Comparison of ENCODE assay signal across 2 cellular contexts in the genomic region with DNA sequence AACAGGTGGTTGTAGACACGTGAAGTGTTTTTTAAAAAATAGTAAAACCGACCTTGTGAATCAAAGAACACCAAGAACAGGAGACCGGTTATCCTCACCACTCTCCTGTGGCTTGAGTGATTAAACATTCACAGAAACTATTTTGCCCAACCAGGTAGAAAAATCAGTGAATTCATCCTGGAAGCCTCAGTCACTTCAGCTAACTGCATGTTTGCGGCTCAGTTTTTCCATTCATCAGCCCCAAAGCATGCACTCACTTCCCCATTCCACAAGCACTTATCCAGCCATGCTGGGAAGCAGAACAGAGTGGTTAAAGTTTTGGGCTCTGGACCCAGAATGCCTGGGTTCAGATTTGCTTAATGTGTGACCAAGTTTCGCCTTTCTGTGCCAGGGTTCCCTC.
TF ChIP-seq lines count a peak whose summit lies in the region.

No MANE protein-coding gene starts in this region.

TF ChIP-seq in H1, 55 proteins besides CTCF, POLR2A, EP300 and RAD21:
- no peak for TF ChIP-seq NRF1 (IDR thresholded peaks at IDR 0.05; ENCODE audit: low read depth, low read length)
- TF ChIP-seq RNF2 (IDR thresholded peaks at IDR 0.05; ENCODE audit: borderline replicate concordance, low read depth, low read length, missing control alignments, poor library complexity, severe bottlenecking), result no peak
- TF ChIP-seq BRCA1 (IDR thresholded peaks at IDR 0.05; ENCODE audit: low read depth, low read length), result no peak
- TF ChIP-seq CTBP2 (IDR thresholded peaks at IDR 0.05; ENCODE audit: borderline replicate concordance, insufficient read depth, insufficient read length, low read length), result no peak
- no peak for TF ChIP-seq TEAD4 (IDR thresholded peaks at IDR 0.05; ENCODE audit: low read depth, low read length)
- TF ChIP-seq SP4 (IDR thresholded peaks at IDR 0.05; ENCODE audit: low read length), result no peak
- TF ChIP-seq NANOG (IDR thresholded peaks at IDR 0.05; ENCODE audit: insufficient read depth, low read depth, low read length, poor library complexity, severe bottlenecking), result no peak
- no peak for TF ChIP-seq FOSL1 (IDR thresholded peaks at IDR 0.05; ENCODE audit: insufficient read depth, low read depth, low read length)
- TF ChIP-seq PHF8 (conservative IDR thresholded peaks at IDR 0.05; ENCODE audit: low read depth, low read length), result no peak
- TF ChIP-seq POU5F1 (IDR thresholded peaks at IDR 0.05; ENCODE audit: low read depth, low read length), result no peak
- TF ChIP-seq TAF7 (optimal IDR thresholded peaks at IDR 0.05; ENCODE audit: borderline replicate concordance, low read depth, low read length), result no peak
- no peak for TF ChIP-seq TBP (IDR thresholded peaks at IDR 0.05; ENCODE audit: low read depth, low read length)
- TF ChIP-seq SRF (IDR thresholded peaks at IDR 0.05; ENCODE audit: low read depth, low read length), result no peak
- TF ChIP-seq, protein P1, sequence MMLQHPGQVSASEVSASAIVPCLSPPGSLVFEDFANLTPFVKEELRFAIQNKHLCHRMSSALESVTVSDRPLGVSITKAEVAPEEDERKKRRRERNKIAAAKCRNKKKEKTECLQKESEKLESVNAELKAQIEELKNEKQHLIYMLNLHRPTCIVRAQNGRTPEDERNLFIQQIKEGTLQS (IDR thresholded peaks at IDR 0.05; ENCODE audit: insufficient read depth, low read depth, low read length), result no peak
- no peak for TF ChIP-seq SAP30 (IDR thresholded peaks at IDR 0.05; ENCODE audit: insufficient read depth, insufficient replicate concordance, low read length)
- TF ChIP-seq CEBPB (IDR thresholded peaks at IDR 0.05; ENCODE audit: low read depth, low read length), result no peak
- no peak for TF ChIP-seq ZNF274 (IDR thresholded peaks at IDR 0.05; ENCODE audit: borderline replicate concordance, extremely low read depth, low read length)
- TF ChIP-seq CHD1 (IDR thresholded peaks at IDR 0.05; ENCODE audit: low read depth, low read length), result no peak
- TF ChIP-seq MAX (IDR thresholded peaks at IDR 0.05), result no peak
- TF ChIP-seq SIN3A (conservative IDR thresholded peaks at IDR 0.05 in 1 of 2, IDR thresholded peaks at IDR 0.05 in 1 of 2; ENCODE audit: low read depth in 1 of 2, low read length in 2 of 2), result no peak

TF ChIP-seq in neural cell, 6 proteins besides CTCF, POLR2A, EP300 and RAD21:
- no peak for TF ChIP-seq TAF1 (IDR thresholded peaks at IDR 0.05; ENCODE audit: low read depth)
- no peak for TF ChIP-seq POLR2AphosphoS5 (IDR thresholded peaks at IDR 0.05)
- no peak for TF ChIP-seq REST (IDR thresholded peaks at IDR 0.05; ENCODE audit: borderline replicate concordance)
- TF ChIP-seq MXI1 (conservative IDR thresholded peaks at IDR 0.05; ENCODE audit: poor library complexity, severe bottlenecking), result no peak
- TF ChIP-seq SMC3 (conservative IDR thresholded peaks at IDR 0.05; ENCODE audit: poor library complexity), result no peak
- TF ChIP-seq EZH2 (IDR thresholded peaks at IDR 0.05; ENCODE audit: borderline replicate concordance, insufficient read depth, low read length, poor library complexity, severe bottlenecking), result no peak
